ENCODE assay signal across 9 cellular contexts in the genomic region with DNA sequence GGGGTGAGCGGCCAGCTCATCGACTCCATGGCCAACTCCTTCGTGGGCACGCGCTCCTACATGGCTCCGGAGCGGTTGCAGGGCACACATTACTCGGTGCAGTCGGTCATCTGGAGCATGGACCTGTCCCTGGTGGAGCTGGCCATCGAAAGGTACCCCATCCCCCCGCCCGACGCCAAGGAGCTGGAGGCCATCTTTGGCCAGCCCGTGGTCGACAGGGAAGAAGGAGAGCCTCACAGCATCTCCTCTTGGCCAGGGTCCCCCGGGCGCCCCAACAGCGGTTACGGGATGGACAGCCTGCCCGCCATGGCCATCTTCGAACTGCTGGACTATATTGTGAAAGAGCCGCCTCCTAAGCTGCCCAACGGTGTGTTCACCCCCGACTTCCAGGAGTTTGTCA. TPM values are rescaled to one million over a fixed set of nuclear protein-coding genes. Genes with fewer than 3 reads are reported as not detected.
"Had no signal": no experiment of that assay in that cellular context is flagged by ENCODE, and none has a peak within 500 bp of the region (broad histone marks: within the 10 kb centered on the region; RNA-seq: fewer than 3 reads in every experiment).

No MANE protein-coding gene starts in this region.

- H3K36me3 Mint-ChIP-seq: IgD-negative memory B cell had no signal

- H3K9me3 ChIP-seq: HAP-1 had no signal

- H3K4me3 Mint-ChIP-seq: IgD-negative memory B cell had no signal

- H3K9ac ChIP-seq: GM23248, KMS-11 had no signal

- H3K4me2 ChIP-seq: KMS-11 had no signal

- DNase-seq: GM23248, H7, KBM-7 had no signal

- H2AFZ ChIP-seq: GM23248 had no signal

- H3K9me3 Mint-ChIP-seq: IgD-negative memory B cell had no signal

- H3K4me1 ChIP-seq: HAP-1 had no signal

- H3K27me3 Mint-ChIP-seq: IgD-negative memory B cell had no signal

- ATAC-seq: HCT116, HepG2 had no signal

- H3K4me3 ChIP-seq: GM23248, HAP-1 had no signal

- H3K36me3 ChIP-seq: HAP-1 had no signal

- H3K27ac Mint-ChIP-seq: IgD-negative memory B cell had no signal

- H3K27ac ChIP-seq: GM23248, HL-60, KMS-11 had no signal

RNA-seq across cellular contexts. Expression of a gene that starts 17.4 kb away (rescaled TPM):
- polyA plus RNA-seq: GM23248 had no signal
